In genomic region chr17:18966831-18967624, GRCh38 we compare ENCODE assay signal across 1 cellular context.
TF ChIP-seq lines count a peak whose summit lies in the region.

No MANE protein-coding gene starts in this region.

TF ChIP-seq in HEK293, 187 proteins besides CTCF, POLR2A, EP300 and RAD21 (continued from another document):
- TF ChIP-seq ZNF341 (tag by site-specific recombination; IDR thresholded peaks at IDR 0.05; ENCODE audit: low read depth) (peak; percentile 75), ZBTB17 (tag by site-specific recombination; IDR thresholded peaks at IDR 0.05) (peak; percentile 38; the same call in 1 of the 2 replicates), ZBTB20 (tag by site-specific recombination; IDR thresholded peaks at IDR 0.05) (peak; percentile 71), SP2 (tag by site-specific recombination; IDR thresholded peaks at IDR 0.05) (peak; percentile 31; the same call in 1 of the 2 replicates), ZNF362 (tag by site-specific recombination; IDR thresholded peaks at IDR 0.05) (no peak), ZNF600 (tag by site-specific recombination; IDR thresholded peaks at IDR 0.05) (peak; percentile 67), ZNF211 (tag by site-specific recombination; IDR thresholded peaks at IDR 0.05; ENCODE audit: low read depth) (no peak), ZNF248 (tag by site-specific recombination; IDR thresholded peaks at IDR 0.05) (no peak), ZNF558 (tag by site-specific recombination; IDR thresholded peaks at IDR 0.05) (no peak)
